30 cellular contexts compared by ENCODE assay signal in the genomic region with DNA sequence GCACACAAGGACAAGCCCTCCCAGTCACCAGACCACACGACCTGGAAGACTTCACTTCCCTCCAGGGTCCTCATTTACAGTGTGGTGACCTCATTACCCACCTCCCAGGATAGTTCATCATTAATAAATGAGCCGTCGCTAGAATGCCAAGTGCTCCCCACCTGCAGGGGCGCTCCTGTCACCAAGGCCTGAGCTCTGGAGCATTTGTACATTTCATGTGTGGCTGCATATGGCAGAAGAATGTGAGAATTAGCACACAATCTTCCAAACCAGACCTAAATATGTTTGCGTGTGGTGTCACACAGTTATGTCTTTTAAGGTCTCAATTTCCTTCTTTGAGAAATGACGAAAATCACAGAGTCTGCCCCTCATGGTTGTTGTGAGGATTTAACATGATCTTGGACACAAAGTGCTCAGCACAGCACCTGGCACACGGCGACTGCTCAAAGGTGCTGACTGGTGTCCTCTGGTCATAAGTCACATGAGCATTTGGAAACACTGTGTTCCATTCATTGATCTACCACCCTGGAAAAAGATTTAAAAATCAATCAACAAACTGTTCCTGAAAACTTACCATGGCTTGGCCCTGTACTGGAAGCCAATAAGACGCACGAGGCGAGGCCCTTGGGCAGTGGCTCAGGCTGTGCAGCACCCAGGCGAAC.
"Had no signal": no experiment of that assay in that cellular context is flagged by ENCODE, and none has a peak within 500 bp of the region (broad histone marks: within the 10 kb centered on the region; RNA-seq: fewer than 3 reads in every experiment).

No MANE protein-coding gene starts in this region.

- H3K4me1 ChIP-seq: adrenal gland, ascending aorta, esophagus squamous epithelium, thyroid gland, upper lobe of left lung had no signal

- H3K9me3 ChIP-seq: adrenal gland, ascending aorta, esophagus squamous epithelium, neutrophil, ovary, thyroid gland, upper lobe of left lung had no signal

- FAIRE-seq: islet of Langerhans, TTC549 had no signal

- H3K27ac ChIP-seq: adrenal gland, ascending aorta, brain microvascular endothelial cell, epithelial cell of prostate, esophagus squamous epithelium, neutrophil, ovary, skin epidermis, thyroid gland, upper lobe of left lung, VCaP had no signal

- ATAC-seq: left ventricle myocardium superior; sciatic nerve; stimulated activated memory B cell treated with anti-CD40 and anti-IgM and Interleukin-4, amounts not matched to agents 10 μg/mL and 1 μg/mL and 100 μg/mL, for 72 hours; stimulated activated naive CD8-positive, alpha-beta T cell treated with anti-CD3 and anti-CD28 coated beads, Interleukin-15, amount 100 ng/mL, for 72 hours had no signal

- H3K4me3 ChIP-seq: adrenal gland, ascending aorta, esophagus squamous epithelium, ovary, skin epidermis, thyroid gland, upper lobe of left lung had no signal

- H3K36me3 ChIP-seq: adrenal gland, ascending aorta, brain microvascular endothelial cell, esophagus squamous epithelium, neutrophil, ovary, thyroid gland, upper lobe of left lung had no signal

- H3K27me3 ChIP-seq: adrenal gland, ascending aorta, brain microvascular endothelial cell, neutrophil, ovary, thyroid gland, upper lobe of left lung had no signal

- DNase-seq: activated CD4-positive, alpha-beta T cell treated with anti-CD3 and anti-CD28 coated beads for 4 hours; activated CD4-positive, alpha-beta T cell treated with anti-CD3 and anti-CD28 coated beads, Interleukin-2, amount 50 U/mL, for 4 hours; activated CD8-positive, alpha-beta memory T cell treated with anti-CD3 and anti-CD28 coated beads for 24 hours; activated effector memory CD4-positive, alpha-beta T cell treated with anti-CD3 and anti-CD28 coated beads, Interleukin-2, amount 50 U/mL, for 16 hours; activated naive CD4-positive, alpha-beta T cell treated with anti-CD3 and anti-CD28 coated beads for 36 hours; activated naive CD8-positive, alpha-beta T cell treated with anti-CD3 and anti-CD28 coated beads for 36 hours; activated T-cell treated with anti-CD3 and anti-CD28 coated beads, Interleukin-2, amount 50 U/mL, for 1 hour; adrenal gland; brain microvascular endothelial cell; caudate nucleus; esophagus squamous epithelium; foreskin melanocyte; left ventricle myocardium superior; mammary epithelial cell; ovary; stimulated activated CD4-positive, alpha-beta T cell treated with anti-CD3 and anti-CD28 coated beads, Interleukin-4, amount 100 ng/mL, for 4 hours; stimulated activated CD8-positive, alpha-beta memory T cell treated with anti-CD3 and anti-CD28 coated beads, Interleukin-4, amount 100 ng/mL, for 48 hours; stimulated activated naive CD8-positive, alpha-beta T cell treated with anti-CD3 and anti-CD28 coated beads, Interleukin-15, amount 100 ng/mL, for 72 hours; T-helper 9 cell; thyroid gland; upper lobe of left lung had no signal
